In genomic region chr1:43945898-43946243, GRCh38 we compare ENCODE assay signal across 8 cellular contexts. TPM values are rescaled to one million over a fixed set of nuclear protein-coding genes. Genes with fewer than 3 reads are reported as not detected.
A peak's percentile ranks its signal among the peaks of the same experiment; 100 is the strongest.
DNase-seq lines count a peak whose midpoint lies in the region; ATAC-seq, FAIRE-seq and TF ChIP-seq lines count a peak whose summit lies in the region.

No MANE protein-coding gene starts in this region.

- H3K9me3 Mint-ChIP-seq in activated CD4-positive, alpha-beta T cell treated with anti-CD3 and anti-CD28 coated beads for 36 hours (ENCODE audit: low read depth): no peaks in the 10 kb centered on the region
- H3K9me3 Mint-ChIP-seq in activated naive CD8-positive, alpha-beta T cell treated with anti-CD3 and anti-CD28 coated beads, Interleukin-2, amount 10 ng/mL, durations not matched to agents 7 days and 5 days: no peaks in the 10 kb centered on the region

- H3K27me3 ChIP-seq in HepG2 (ENCODE audit: control insufficient read depth in 1 of 2, insufficient read depth in 2 of 2, low read length in 2 of 2): no peaks in the 10 kb centered on the region; a peak in 1 of 5 replicates
- no peaks in the 10 kb centered on the region for H3K27me3 ChIP-seq in testis

- DNase-seq in activated CD4-positive, alpha-beta T cell treated with anti-CD3 and anti-CD28 coated beads for 36 hours: no peak
- DNase-seq in activated CD4-positive, alpha-beta T cell treated with anti-CD3 and anti-CD28 coated beads for 1 hour: no peak
- DNase-seq in activated naive CD8-positive, alpha-beta T cell treated with anti-CD3 and anti-CD28 coated beads, Interleukin-2, amount 10 ng/mL, durations not matched to agents 7 days and 5 days: no peak
- DNase-seq in HepG2 (ENCODE audit: low spot score): no peak
- no peak for DNase-seq in testis
- no peak for DNase-seq in GM19240 (ENCODE audit: insufficient read length, low spot score)
- no peak for DNase-seq in stimulated activated CD4-positive, alpha-beta T cell treated with anti-CD3 and anti-CD28 coated beads, Interleukin-15, amount 100 ng/mL, for 24 hours
- no peak for DNase-seq in middle frontal gyrus (ENCODE audit: extremely low spot score, low spot score)

- H3K27ac Mint-ChIP-seq in activated CD4-positive, alpha-beta T cell treated with anti-CD3 and anti-CD28 coated beads for 36 hours: peak overlapping the region; percentile 96
- peak overlapping the region; percentile 90 for H3K27ac Mint-ChIP-seq in activated naive CD8-positive, alpha-beta T cell treated with anti-CD3 and anti-CD28 coated beads, Interleukin-2, amount 10 ng/mL, durations not matched to agents 7 days and 5 days

- no peak for FAIRE-seq in HepG2 (lab: Jason Lieb, UNC)

- H3K27ac ChIP-seq in HepG2 (ENCODE audit: extremely low read length, insufficient read depth, low read length) (peak overlapping the region; percentile 21), testis (peak overlapping the region; percentile 93)

- H3K4me3 ChIP-seq in HepG2 (replicated peaks in 1 of 3; ENCODE audit: insufficient read depth in 1 of 3, low read depth in 2 of 3, low read length in 3 of 3) (peak overlapping the region; percentile 69 to 90 (median 79)), testis (peak overlapping the region; percentile 68 to 86)

- H3K9me3 ChIP-seq in HepG2 (ENCODE audit: low read length) (no peaks in the 10 kb centered on the region), testis (no peaks in the 10 kb centered on the region)

- TF ChIP-seq CTCF in HepG2 (CRISPR knock-in tag; IDR thresholded peaks at IDR 0.05) (no peak), testis (IDR thresholded peaks at IDR 0.05) (no peak)

- no peak overlapping the region for H2AFZ ChIP-seq in HepG2 (ENCODE audit: low read length)

- H3K4me1 Mint-ChIP-seq in activated CD4-positive, alpha-beta T cell treated with anti-CD3 and anti-CD28 coated beads for 36 hours: peaks cover 36% of the 10 kb centered on the region
- H3K4me1 Mint-ChIP-seq in activated naive CD8-positive, alpha-beta T cell treated with anti-CD3 and anti-CD28 coated beads, Interleukin-2, amount 10 ng/mL, durations not matched to agents 7 days and 5 days: peaks cover 29% of the 10 kb centered on the region

- peaks cover 11% of the 10 kb centered on the region for H3K79me2 ChIP-seq in HepG2 (ENCODE audit: insufficient read depth, low read length)

- H3K4me3 Mint-ChIP-seq in activated CD4-positive, alpha-beta T cell treated with anti-CD3 and anti-CD28 coated beads for 36 hours: peak overlapping the region; percentile 94
- peak overlapping the region; percentile 93 for H3K4me3 Mint-ChIP-seq in activated naive CD8-positive, alpha-beta T cell treated with anti-CD3 and anti-CD28 coated beads, Interleukin-2, amount 10 ng/mL, durations not matched to agents 7 days and 5 days

- in situ Hi-C loops in HepG2 (cut with HindIII; ENCODE audit: extremely low pct_ligation_motif_present, low pct_unique_long_range_greater_than_20kb): no loop called here

- POLR2A ChIA-PET in activated CD4-positive, alpha-beta T cell treated with anti-CD3 and anti-CD28 coated beads for 36 hours (lab: Charles Lee): interaction anchor here (0.6 to 1.4 kb wide), 2 partner anchors 237 to 239 kb away, joined by 3 read pairs; partner anchors contain the start of gene ST3GAL3
- POLR2A ChIA-PET in activated naive CD8-positive, alpha-beta T cell treated with anti-CD3 and anti-CD28 coated beads, Interleukin-2, amount 10 ng/mL, durations not matched to agents 7 days and 5 days (lab: Charles Lee): interaction anchor here (1.0 to 3.5 kb wide), 5 partner anchors 9 to 29 kb away, joined by 3 to 23 read pairs (median 10); partner anchors contain the start of genes ATP6V0B and DPH2
- POLR2A ChIA-PET in HepG2 (lab: Yijun Ruan, JAX): interaction anchor here (1.3 to 5.0 kb wide), 4 partner anchors 10 to 296 kb away, joined by 3 to 38 read pairs (median 11); partner anchors contain the start of genes ATP6V0B, DPH2 and KDM4A

- TF ChIP-seq RAD21 in HepG2 (CRISPR knock-in tag; IDR thresholded peaks at IDR 0.05): no peak

- peak overlapping the region; percentile 84 for H3K4me2 ChIP-seq in HepG2 (ENCODE audit: low read depth, low read length)

- no peaks in the 10 kb centered on the region for H3K27me3 Mint-ChIP-seq in activated CD4-positive, alpha-beta T cell treated with anti-CD3 and anti-CD28 coated beads for 36 hours
- H3K27me3 Mint-ChIP-seq in activated naive CD8-positive, alpha-beta T cell treated with anti-CD3 and anti-CD28 coated beads, Interleukin-2, amount 10 ng/mL, durations not matched to agents 7 days and 5 days: no peaks in the 10 kb centered on the region

- no peaks in the 10 kb centered on the region for H4K20me1 ChIP-seq in HepG2 (ENCODE audit: insufficient read depth, low read length)

- peaks cover 27% of the 10 kb centered on the region for H3K4me1 ChIP-seq in HepG2 (ENCODE audit: insufficient read depth, low read length)
- H3K4me1 ChIP-seq in testis: peaks cover 21% of the 10 kb centered on the region

- TSS peak; percentile 75 for BruUV-seq in HepG2 (replicated peaks; lab: Mats Ljungman, UMichigan)

- CTCF ChIA-PET in activated CD4-positive, alpha-beta T cell treated with anti-CD3 and anti-CD28 coated beads for 36 hours (lab: Charles Lee): interaction anchor here (0.7 to 5.9 kb wide), 13 partner anchors 9 to 296 kb away, joined by 3 to 96 read pairs (median 3); partner anchors contain the start of genes ARTN, DPH2, KDM4A and ST3GAL3
- CTCF ChIA-PET in HepG2 (lab: Yijun Ruan, JAX; ENCODE audit: low intra/inter-chr PET ratio, low total read pairs): no interaction called here

- ATAC-seq in activated CD4-positive, alpha-beta T cell treated with anti-CD3 and anti-CD28 coated beads for 36 hours: no peak
- ATAC-seq in activated naive CD8-positive, alpha-beta T cell treated with anti-CD3 and anti-CD28 coated beads, Interleukin-2, amount 10 ng/mL, durations not matched to agents 7 days and 5 days (ENCODE audit: low read depth): no peak
- ATAC-seq in HepG2: no peak

- no peak for TF ChIP-seq EP300 in HepG2 (IDR thresholded peaks at IDR 0.05; ENCODE audit: low read depth in 2 of 2, low read length in 2 of 2)
- TF ChIP-seq EP300 in HepG2 (CRISPR knock-in tag; IDR thresholded peaks at IDR 0.05; ENCODE audit: borderline replicate concordance): no peak

- H3K36me3 ChIP-seq in HepG2 (replicated peaks in 1 of 2; ENCODE audit: control insufficient read depth in 1 of 2, insufficient read depth in 2 of 2, low read length in 2 of 2) (no peaks in the 10 kb centered on the region; a peak in 1 of 5 replicates), testis (ENCODE audit: low read depth, missing control alignments) (no peaks in the 10 kb centered on the region)

- intact Hi-C loops in activated CD4-positive, alpha-beta T cell treated with anti-CD3 and anti-CD28 coated beads for 36 hours (cut with DNase I, micrococcal nuclease): loop anchor here (1.0 to 5.0 kb wide), 16 partner anchors 23 to 1022 kb away; partner anchors contain the start of genes ATP6V0B (in 2 of the 2), KDM4A (in 2 of the 2), ST3GAL3 (in 2 of the 2) and CCDC24 (in 1 of the 2)
- intact Hi-C loops in HepG2 (cut with micrococcal nuclease; ENCODE audit: unreplicated experiment): loop anchor here (1.0 to 5.0 kb wide), 2 partner anchors 10 to 239 kb away; partner anchors contain the start of gene ST3GAL3
- intact Hi-C loops in testis (cut with DNase I; ENCODE audit: low total_unique reads): no loop called here

- peaks cover 19% of the 10 kb centered on the region for H3K36me3 Mint-ChIP-seq in activated CD4-positive, alpha-beta T cell treated with anti-CD3 and anti-CD28 coated beads for 36 hours (ENCODE audit: low read depth)
- peaks cover 4% of the 10 kb centered on the region for H3K36me3 Mint-ChIP-seq in activated naive CD8-positive, alpha-beta T cell treated with anti-CD3 and anti-CD28 coated beads, Interleukin-2, amount 10 ng/mL, durations not matched to agents 7 days and 5 days

- TF ChIP-seq POLR2A in HepG2 (IDR thresholded peaks at IDR 0.05; ENCODE audit: insufficient read depth in 1 of 2, low read depth in 2 of 2, low read length in 2 of 2) (no peak), testis (IDR thresholded peaks at IDR 0.05) (no peak)

- 3% methylated on average over 2 of the region's 2 CpGs for WGBS in HepG2 (ENCODE audit: low lambda C conversion rate)
- 1 to 6% methylated on average over 2 of the region's 2 CpGs for WGBS in testis, 2 donors

- H3K9ac ChIP-seq in HepG2 (ENCODE audit: insufficient read depth, low read depth, low read length): peak overlapping the region; percentile 94

RNA-seq across cellular contexts. Expression of gene IPO13, which starts 0.9 kb away (rescaled TPM):
- total RNA-seq in activated CD4-positive, alpha-beta T cell treated with anti-CD3 and anti-CD28 coated beads for 36 hours: 10 to 100 TPM; 10.7 to 12.5 TPM
- 10 to 100 TPM; 24.1 to 24.4 TPM for total RNA-seq in activated naive CD8-positive, alpha-beta T cell treated with anti-CD3 and anti-CD28 coated beads, Interleukin-2, amount 10 ng/mL, durations not matched to agents 7 days and 5 days
- total RNA-seq in HepG2 (2016; rRNA removed; fragmentation: Illumina TruSeq; extraction: Trizol) (14.3 and 15.6 TPM in 2 replicates), testis (10 to 100 TPM; 67.3 to 77.0 TPM)
- total RNA-seq in HepG2 (2016; cell fraction: cytosol; rRNA removed; fragmentation: Illumina TruSeq; extraction: Trizol; ENCODE audit: low read depth): 2.4 and 3.1 TPM in 2 replicates
- 13.4 and 14.4 TPM in 2 replicates for total RNA-seq in HepG2 (2016; cell fraction: insoluble cytoplasmic fraction; rRNA removed; fragmentation: Illumina TruSeq; extraction: Trizol)
- 5.8 and 6.8 TPM in 2 replicates for total RNA-seq in HepG2 (2016; cell fraction: membrane; rRNA removed; fragmentation: Illumina TruSeq; extraction: Trizol)
- total RNA-seq in HepG2 (2016; cell fraction: nucleus; rRNA removed; fragmentation: Illumina TruSeq; extraction: Trizol): 15.1 and 20.1 TPM in 2 replicates
- polyA plus RNA-seq in HepG2 (2011; rRNA removed) (12.9 and 15.0 TPM in 2 replicates), testis (ENCODE audit: insufficient read depth, low read depth, low replicate concordance) (138 TPM)
- polyA plus RNA-seq in HepG2 (2011; cell fraction: cytosol; rRNA removed): 11.2 and 12.8 TPM in 2 replicates
- polyA plus RNA-seq in HepG2 (2011; cell fraction: nucleus; rRNA removed): 43.8 and 47.3 TPM in 2 replicates
- polyA plus RNA-seq in HepG2 (2012): 9.7 and 11.8 TPM in 2 replicates
- polyA plus RNA-seq in HepG2 (2016; cell fraction: cytosol; fragmentation: Illumina TruSeq; extraction: Trizol; ENCODE audit: low read depth): 2.2 and 2.4 TPM in 2 replicates
- polyA plus RNA-seq in HepG2 (2016; cell fraction: insoluble cytoplasmic fraction; fragmentation: Illumina TruSeq; extraction: Trizol; ENCODE audit: low read depth): 14.5 and 14.6 TPM in 2 replicates
- 3.4 and 5.4 TPM in 2 replicates for polyA plus RNA-seq in HepG2 (2016; cell fraction: membrane; fragmentation: Illumina TruSeq; extraction: Trizol; ENCODE audit: low read depth)
- polyA plus RNA-seq in HepG2 (2016; cell fraction: nucleus; fragmentation: Illumina TruSeq; extraction: Trizol; ENCODE audit: insufficient read depth, low read depth): 47.0 and 47.3 TPM in 2 replicates
- 37.2 and 43.4 TPM in 2 replicates for polyA minus RNA-seq in HepG2 (2011; rRNA and poly(A)+ RNA removed; ENCODE audit: low replicate concordance)
- 8.7 and 12.3 TPM in 2 replicates for polyA minus RNA-seq in HepG2 (2011; cell fraction: cytosol; rRNA and poly(A)+ RNA removed)
- polyA minus RNA-seq in HepG2 (2011; cell fraction: nucleus; rRNA and poly(A)+ RNA removed): 9.8 and 11.1 TPM in 2 replicates

RNA-seq across cellular contexts. Expression of gene ARTN, which starts 12.3 kb away (rescaled TPM):
- total RNA-seq in activated CD4-positive, alpha-beta T cell treated with anti-CD3 and anti-CD28 coated beads for 36 hours: under 1 TPM; 0.26 to 0.48 TPM
- under 1 TPM; 0.39 to 0.71 TPM for total RNA-seq in activated naive CD8-positive, alpha-beta T cell treated with anti-CD3 and anti-CD28 coated beads, Interleukin-2, amount 10 ng/mL, durations not matched to agents 7 days and 5 days
- total RNA-seq in HepG2 (2016; rRNA removed; fragmentation: Illumina TruSeq; extraction: Trizol) (0.62 TPM in 1 of 2 replicates, not detected in the other), testis (1 to 10 TPM; 1.6 to 5.4 TPM)
- total RNA-seq in HepG2 (2016; cell fraction: cytosol; rRNA removed; fragmentation: Illumina TruSeq; extraction: Trizol; ENCODE audit: low read depth): 0.40 and 0.62 TPM in 2 replicates
- 0.24 and 0.61 TPM in 2 replicates for total RNA-seq in HepG2 (2016; cell fraction: insoluble cytoplasmic fraction; rRNA removed; fragmentation: Illumina TruSeq; extraction: Trizol)
- 0.28 and 0.55 TPM in 2 replicates for total RNA-seq in HepG2 (2016; cell fraction: membrane; rRNA removed; fragmentation: Illumina TruSeq; extraction: Trizol)
- total RNA-seq in HepG2 (2016; cell fraction: nucleus; rRNA removed; fragmentation: Illumina TruSeq; extraction: Trizol): 0.62 and 0.81 TPM in 2 replicates
- polyA plus RNA-seq in HepG2 (2011; rRNA removed) (0.11 and 0.21 TPM in 2 replicates), testis (ENCODE audit: insufficient read depth, low read depth, low replicate concordance) (1.9 TPM)
- polyA plus RNA-seq in HepG2 (2011; cell fraction: cytosol; rRNA removed): 0.05 and 0.07 TPM in 2 replicates
- polyA plus RNA-seq in HepG2 (2011; cell fraction: nucleus; rRNA removed): 1.3 and 1.4 TPM in 2 replicates
- 0.12 and 0.28 TPM in 2 replicates for polyA plus RNA-seq in HepG2 (2012)
- 0.10 TPM in 2 replicates for polyA plus RNA-seq in HepG2 (2016; cell fraction: cytosol; fragmentation: Illumina TruSeq; extraction: Trizol; ENCODE audit: low read depth)
- polyA plus RNA-seq in HepG2 (2016; cell fraction: insoluble cytoplasmic fraction; fragmentation: Illumina TruSeq; extraction: Trizol; ENCODE audit: low read depth): 0.43 TPM in 1 of 2 replicates, not detected in the other
- 0.29 and 0.33 TPM in 2 replicates for polyA plus RNA-seq in HepG2 (2016; cell fraction: membrane; fragmentation: Illumina TruSeq; extraction: Trizol; ENCODE audit: low read depth)
- 0.81 and 2.0 TPM in 2 replicates for polyA plus RNA-seq in HepG2 (2016; cell fraction: nucleus; fragmentation: Illumina TruSeq; extraction: Trizol; ENCODE audit: insufficient read depth, low read depth)
- 0.44 and 1.7 TPM in 2 replicates for polyA minus RNA-seq in HepG2 (2011; rRNA and poly(A)+ RNA removed; ENCODE audit: low replicate concordance)
- polyA minus RNA-seq in HepG2 (2011; cell fraction: cytosol; rRNA and poly(A)+ RNA removed): not detected in 2 replicates
- 0.62 and 0.77 TPM in 2 replicates for polyA minus RNA-seq in HepG2 (2011; cell fraction: nucleus; rRNA and poly(A)+ RNA removed)

RNA-seq across cellular contexts. Expression of gene DPH2, which starts 23.9 kb away (rescaled TPM):
- total RNA-seq in activated CD4-positive, alpha-beta T cell treated with anti-CD3 and anti-CD28 coated beads for 36 hours: 10 to 100 TPM; 25.2 to 30.5 TPM
- 10 to 100 TPM; 26.7 to 28.2 TPM for total RNA-seq in activated naive CD8-positive, alpha-beta T cell treated with anti-CD3 and anti-CD28 coated beads, Interleukin-2, amount 10 ng/mL, durations not matched to agents 7 days and 5 days
- 38.3 and 40.5 TPM in 2 replicates for total RNA-seq in HepG2 (2016; rRNA removed; fragmentation: Illumina TruSeq; extraction: Trizol)
- total RNA-seq in HepG2 (2016; cell fraction: cytosol; rRNA removed; fragmentation: Illumina TruSeq; extraction: Trizol; ENCODE audit: low read depth): 15.2 TPM in 2 replicates
- 33.0 and 37.1 TPM in 2 replicates for total RNA-seq in HepG2 (2016; cell fraction: insoluble cytoplasmic fraction; rRNA removed; fragmentation: Illumina TruSeq; extraction: Trizol)
- total RNA-seq in HepG2 (2016; cell fraction: membrane; rRNA removed; fragmentation: Illumina TruSeq; extraction: Trizol): 43.0 and 46.2 TPM in 2 replicates
- 21.9 and 28.3 TPM in 2 replicates for total RNA-seq in HepG2 (2016; cell fraction: nucleus; rRNA removed; fragmentation: Illumina TruSeq; extraction: Trizol)
- polyA plus RNA-seq in HepG2 (2011; rRNA removed): 32.2 and 39.3 TPM in 2 replicates
- polyA plus RNA-seq in HepG2 (2011; cell fraction: cytosol; rRNA removed): 29.8 and 30.1 TPM in 2 replicates
- polyA plus RNA-seq in HepG2 (2011; cell fraction: nucleus; rRNA removed): 143 and 148 TPM in 2 replicates
- polyA plus RNA-seq in HepG2 (2012): 16.3 and 20.7 TPM in 2 replicates
- 16.6 and 18.7 TPM in 2 replicates for polyA plus RNA-seq in HepG2 (2016; cell fraction: cytosol; fragmentation: Illumina TruSeq; extraction: Trizol; ENCODE audit: low read depth)
- polyA plus RNA-seq in HepG2 (2016; cell fraction: insoluble cytoplasmic fraction; fragmentation: Illumina TruSeq; extraction: Trizol; ENCODE audit: low read depth): 33.1 and 38.5 TPM in 2 replicates
- polyA plus RNA-seq in HepG2 (2016; cell fraction: membrane; fragmentation: Illumina TruSeq; extraction: Trizol; ENCODE audit: low read depth): 41.7 and 43.1 TPM in 2 replicates
- 50.3 and 52.5 TPM in 2 replicates for polyA plus RNA-seq in HepG2 (2016; cell fraction: nucleus; fragmentation: Illumina TruSeq; extraction: Trizol; ENCODE audit: insufficient read depth, low read depth)
- polyA minus RNA-seq in HepG2 (2011; rRNA and poly(A)+ RNA removed; ENCODE audit: low replicate concordance): 71.2 and 144 TPM in 2 replicates
- polyA minus RNA-seq in HepG2 (2011; cell fraction: cytosol; rRNA and poly(A)+ RNA removed): 10.3 and 13.5 TPM in 2 replicates
- 36.7 and 43.0 TPM in 2 replicates for polyA minus RNA-seq in HepG2 (2011; cell fraction: nucleus; rRNA and poly(A)+ RNA removed)
- 10 to 100 TPM; 39.4 to 44.7 TPM for total RNA-seq in testis
- polyA plus RNA-seq in testis (ENCODE audit: insufficient read depth, low read depth, low replicate concordance): 27.6 TPM

RNA-seq across cellular contexts. Expression of gene ATP6V0B, which starts 28.9 kb away (rescaled TPM):
- total RNA-seq in activated CD4-positive, alpha-beta T cell treated with anti-CD3 and anti-CD28 coated beads for 36 hours: 10 to 100 TPM; 39.4 to 75.6 TPM
- 10 to 100 TPM; 90.4 to 94.2 TPM for total RNA-seq in activated naive CD8-positive, alpha-beta T cell treated with anti-CD3 and anti-CD28 coated beads, Interleukin-2, amount 10 ng/mL, durations not matched to agents 7 days and 5 days
- total RNA-seq in HepG2 (2016; rRNA removed; fragmentation: Illumina TruSeq; extraction: Trizol) (76.4 and 161 TPM in 2 replicates), testis (100 to 1,000 TPM; 173 to 222 TPM)
- 117 and 155 TPM in 2 replicates for total RNA-seq in HepG2 (2016; cell fraction: cytosol; rRNA removed; fragmentation: Illumina TruSeq; extraction: Trizol; ENCODE audit: low read depth)
- total RNA-seq in HepG2 (2016; cell fraction: insoluble cytoplasmic fraction; rRNA removed; fragmentation: Illumina TruSeq; extraction: Trizol): 83.5 and 169 TPM in 2 replicates
- total RNA-seq in HepG2 (2016; cell fraction: membrane; rRNA removed; fragmentation: Illumina TruSeq; extraction: Trizol): 125 and 145 TPM in 2 replicates
- 134 and 145 TPM in 2 replicates for total RNA-seq in HepG2 (2016; cell fraction: nucleus; rRNA removed; fragmentation: Illumina TruSeq; extraction: Trizol)
- polyA plus RNA-seq in HepG2 (2011; rRNA removed) (157 and 169 TPM in 2 replicates), testis (ENCODE audit: insufficient read depth, low read depth, low replicate concordance) (102 TPM)
- 171 and 212 TPM in 2 replicates for polyA plus RNA-seq in HepG2 (2011; cell fraction: cytosol; rRNA removed)
- polyA plus RNA-seq in HepG2 (2011; cell fraction: nucleus; rRNA removed): 191 and 208 TPM in 2 replicates
- 45.1 and 96.9 TPM in 2 replicates for polyA plus RNA-seq in HepG2 (2012)
- polyA plus RNA-seq in HepG2 (2016; cell fraction: cytosol; fragmentation: Illumina TruSeq; extraction: Trizol; ENCODE audit: low read depth): 104 and 146 TPM in 2 replicates
- polyA plus RNA-seq in HepG2 (2016; cell fraction: insoluble cytoplasmic fraction; fragmentation: Illumina TruSeq; extraction: Trizol; ENCODE audit: low read depth): 64.0 and 66.5 TPM in 2 replicates
- polyA plus RNA-seq in HepG2 (2016; cell fraction: membrane; fragmentation: Illumina TruSeq; extraction: Trizol; ENCODE audit: low read depth): 95.1 and 113 TPM in 2 replicates
- polyA plus RNA-seq in HepG2 (2016; cell fraction: nucleus; fragmentation: Illumina TruSeq; extraction: Trizol; ENCODE audit: insufficient read depth, low read depth): 218 and 233 TPM in 2 replicates
- 161 and 288 TPM in 2 replicates for polyA minus RNA-seq in HepG2 (2011; rRNA and poly(A)+ RNA removed; ENCODE audit: low replicate concordance)
- 33.1 and 37.3 TPM in 2 replicates for polyA minus RNA-seq in HepG2 (2011; cell fraction: cytosol; rRNA and poly(A)+ RNA removed)
- 51.0 and 60.8 TPM in 2 replicates for polyA minus RNA-seq in HepG2 (2011; cell fraction: nucleus; rRNA and poly(A)+ RNA removed)

RNA-seq across cellular contexts. Expression of gene B4GALT2, which starts 33.1 kb away (rescaled TPM):
- 10 to 100 TPM; 27.9 to 35.3 TPM for total RNA-seq in activated CD4-positive, alpha-beta T cell treated with anti-CD3 and anti-CD28 coated beads for 36 hours
- total RNA-seq in activated naive CD8-positive, alpha-beta T cell treated with anti-CD3 and anti-CD28 coated beads, Interleukin-2, amount 10 ng/mL, durations not matched to agents 7 days and 5 days: 10 to 100 TPM; 12.5 to 13.3 TPM
- 56.5 and 78.0 TPM in 2 replicates for total RNA-seq in HepG2 (2016; rRNA removed; fragmentation: Illumina TruSeq; extraction: Trizol)
- 81.0 and 86.5 TPM in 2 replicates for total RNA-seq in HepG2 (2016; cell fraction: cytosol; rRNA removed; fragmentation: Illumina TruSeq; extraction: Trizol; ENCODE audit: low read depth)
- total RNA-seq in HepG2 (2016; cell fraction: insoluble cytoplasmic fraction; rRNA removed; fragmentation: Illumina TruSeq; extraction: Trizol): 57.1 and 86.7 TPM in 2 replicates
- 144 and 151 TPM in 2 replicates for total RNA-seq in HepG2 (2016; cell fraction: membrane; rRNA removed; fragmentation: Illumina TruSeq; extraction: Trizol)
- total RNA-seq in HepG2 (2016; cell fraction: nucleus; rRNA removed; fragmentation: Illumina TruSeq; extraction: Trizol): 42.0 and 49.7 TPM in 2 replicates
- polyA plus RNA-seq in HepG2 (2011; rRNA removed): 41.9 and 57.0 TPM in 2 replicates
- polyA plus RNA-seq in HepG2 (2011; cell fraction: cytosol; rRNA removed): 39.2 and 66.4 TPM in 2 replicates
- 53.0 and 54.3 TPM in 2 replicates for polyA plus RNA-seq in HepG2 (2011; cell fraction: nucleus; rRNA removed)
- polyA plus RNA-seq in HepG2 (2012): 40.1 and 41.5 TPM in 2 replicates
- polyA plus RNA-seq in HepG2 (2016; cell fraction: cytosol; fragmentation: Illumina TruSeq; extraction: Trizol; ENCODE audit: low read depth): 96.5 and 101 TPM in 2 replicates
- 67.6 and 73.0 TPM in 2 replicates for polyA plus RNA-seq in HepG2 (2016; cell fraction: insoluble cytoplasmic fraction; fragmentation: Illumina TruSeq; extraction: Trizol; ENCODE audit: low read depth)
- 132 and 145 TPM in 2 replicates for polyA plus RNA-seq in HepG2 (2016; cell fraction: membrane; fragmentation: Illumina TruSeq; extraction: Trizol; ENCODE audit: low read depth)
- 86.0 and 90.4 TPM in 2 replicates for polyA plus RNA-seq in HepG2 (2016; cell fraction: nucleus; fragmentation: Illumina TruSeq; extraction: Trizol; ENCODE audit: insufficient read depth, low read depth)
- polyA minus RNA-seq in HepG2 (2011; rRNA and poly(A)+ RNA removed; ENCODE audit: low replicate concordance): 52.0 and 94.8 TPM in 2 replicates
- 24.3 and 27.3 TPM in 2 replicates for polyA minus RNA-seq in HepG2 (2011; cell fraction: cytosol; rRNA and poly(A)+ RNA removed)
- polyA minus RNA-seq in HepG2 (2011; cell fraction: nucleus; rRNA and poly(A)+ RNA removed): 13.7 and 15.8 TPM in 2 replicates
- 10 to 100 TPM; 40.9 to 65.9 TPM for total RNA-seq in testis
- 47.7 TPM for polyA plus RNA-seq in testis (ENCODE audit: insufficient read depth, low read depth, low replicate concordance)
